Comparison of ENCODE assay signal across 23 cellular contexts in the genomic region with DNA sequence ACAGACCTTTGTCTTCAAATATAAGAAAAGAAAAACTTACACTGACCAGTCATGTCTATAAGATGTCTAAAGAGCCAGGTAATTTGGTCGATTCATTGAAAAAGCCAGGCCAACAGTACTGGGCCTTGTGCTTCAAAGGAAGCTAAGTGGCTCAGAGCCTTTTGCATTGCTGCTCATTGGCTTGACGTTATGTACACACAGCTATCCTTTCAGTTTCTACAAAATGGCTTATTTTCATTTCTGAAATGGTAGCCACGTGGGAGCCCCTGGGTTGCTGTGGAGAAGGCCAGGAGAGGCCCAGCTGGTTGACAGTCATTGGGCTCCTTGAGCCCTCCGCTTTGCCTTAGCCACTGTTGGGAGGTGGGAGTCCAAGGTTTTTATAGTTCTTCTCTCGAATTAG.
"Had no signal": no experiment of that assay in that cellular context is flagged by ENCODE, and none has a peak within 500 bp of the region (broad histone marks: within the 10 kb centered on the region; RNA-seq: fewer than 3 reads in every experiment).

No MANE protein-coding gene starts in this region.

- H3K27me3 Mint-ChIP-seq: dendritic cell treated with granulocyte-macrophage colony-stimulating factor and Interleukin-4, amounts not matched to agents 40 ng/mL and 50 ng/mL, for 4 days had no signal

- H3K36me3 Mint-ChIP-seq: mesothelial cell of epicardium had no signal

- H3K4me1 ChIP-seq: colonic mucosa, esophagus squamous epithelium, heart right ventricle, left lung, lower lobe of right lung had no signal

- H3K4me1 Mint-ChIP-seq: mesothelial cell of epicardium had no signal

- H3K9me3 Mint-ChIP-seq: dendritic cell treated with granulocyte-macrophage colony-stimulating factor and Interleukin-4, amounts not matched to agents 40 ng/mL and 50 ng/mL, for 4 days; mesothelial cell of epicardium had no signal

- H3K9me3 ChIP-seq: colonic mucosa, esophagus squamous epithelium, gastrocnemius medialis, heart right ventricle, left lung, lower lobe of right lung, mucosa of descending colon had no signal

- H3K36me3 ChIP-seq: colonic mucosa, esophagus squamous epithelium, gastrocnemius medialis, heart right ventricle, left lung, lower lobe of right lung had no signal

- H3K27ac Mint-ChIP-seq: dendritic cell treated with granulocyte-macrophage colony-stimulating factor and Interleukin-4, amounts not matched to agents 40 ng/mL and 50 ng/mL, for 4 days; mesothelial cell of epicardium had no signal

- H3K4me3 ChIP-seq: colonic mucosa, dorsolateral prefrontal cortex, esophagus squamous epithelium, gastrocnemius medialis, heart right ventricle, left lung, lower lobe of right lung, mucosa of descending colon had no signal

- H3K4me3 Mint-ChIP-seq: dendritic cell treated with granulocyte-macrophage colony-stimulating factor and Interleukin-4, amounts not matched to agents 40 ng/mL and 50 ng/mL, for 4 days; mesothelial cell of epicardium had no signal

- H3K27ac ChIP-seq: colonic mucosa, dorsolateral prefrontal cortex, epithelial cell of prostate, esophagus squamous epithelium, gastrocnemius medialis, heart right ventricle, left lung, lower lobe of right lung had no signal

- DNase-seq: colonic mucosa; cortex of kidney; dorsolateral prefrontal cortex; effector CD4-positive, alpha-beta T cell; effector memory CD4-positive, alpha-beta T cell; erythroblast; esophagus squamous epithelium; foreskin fibroblast; foreskin melanocyte; gastrocnemius medialis; glutamatergic neuron; head of caudate nucleus; heart right ventricle; hippocampal formation; left cardiac atrium; left lung; left ventricle myocardium superior; lower lobe of right lung; mesenchymal stem cell; mucosa of descending colon had no signal

- H3K27me3 ChIP-seq: colonic mucosa, esophagus squamous epithelium, gastrocnemius medialis, heart right ventricle, left lung had no signal
